ENCODE assay signal across 28 cellular contexts in genomic region chr9:113482341-113482740, GRCh38.
"Had no signal": no experiment of that assay in that cellular context is flagged by ENCODE, and none has a peak within 500 bp of the region (broad histone marks: within the 10 kb centered on the region; RNA-seq: fewer than 3 reads in every experiment).

No MANE protein-coding gene starts in this region.

- H3K36me3 ChIP-seq: spleen, uterus, WERI-Rb-1 had no signal

- H3K4me1 Mint-ChIP-seq: nephron had no signal

- H3K9me3 Mint-ChIP-seq: activated CD4-positive, alpha-beta T cell treated with anti-CD3 and anti-CD28 coated beads, Interleukin-2, amount 10 ng/mL, durations not matched to agents 7 days and 5 days; activated CD8-positive, alpha-beta T cell treated with anti-CD3 and anti-CD28 coated beads for 36 hours; activated T-cell treated with anti-CD3 and anti-CD28 coated beads, Interleukin-2, amount 50 U/mL, for 4 hours; activated T-helper 2 cell treated with anti-CD3 and anti-CD28 coated beads, Interferon-gamma antibody, Interleukin-2, Interleukin-4, amounts not matched to agents 10 μg/mL and 5 μg/mL and 100 μg/mL, durations not matched to agents 14 hours and 24 hours and 36 hours; nephron; stimulated activated naive CD8-positive, alpha-beta T cell treated with anti-CD3 and anti-CD28 coated beads, Interleukin-15, Interleukin-2, amounts not matched to agents 100 ng/mL and 50 ng/mL, for 24 hours; T-cell; T-helper 2 cell treated with Interferon-gamma antibody and Interleukin-4, amounts not matched to agents 5 μg/mL and 100 μg/mL, for 36 hours had no signal

- H3K27ac Mint-ChIP-seq: activated CD4-positive, alpha-beta T cell treated with anti-CD3 and anti-CD28 coated beads, Interleukin-2, amount 10 ng/mL, durations not matched to agents 7 days and 5 days; activated CD8-positive, alpha-beta T cell treated with anti-CD3 and anti-CD28 coated beads for 36 hours; activated naive CD8-positive, alpha-beta T cell; activated T-helper 2 cell treated with anti-CD3 and anti-CD28 coated beads, Interferon-gamma antibody, Interleukin-2, Interleukin-4, amounts not matched to agents 10 μg/mL and 5 μg/mL and 100 μg/mL, durations not matched to agents 14 hours and 24 hours and 36 hours; immature natural killer cell; nephron; stimulated activated naive CD8-positive, alpha-beta T cell treated with anti-CD3 and anti-CD28 coated beads, Interleukin-15, Interleukin-2, amounts not matched to agents 100 ng/mL and 50 ng/mL, for 24 hours; T-cell; T-helper 2 cell treated with Interferon-gamma antibody and Interleukin-4, amounts not matched to agents 5 μg/mL and 100 μg/mL, for 36 hours had no signal

- H3K36me3 Mint-ChIP-seq: activated naive CD8-positive, alpha-beta T cell; immature natural killer cell; T-cell had no signal

- H3K27me3 Mint-ChIP-seq: activated CD8-positive, alpha-beta T cell treated with anti-CD3 and anti-CD28 coated beads for 36 hours; activated naive CD8-positive, alpha-beta T cell; T-cell had no signal

- H3K27me3 ChIP-seq: hepatocyte, spleen, uterus had no signal

- H3K27ac ChIP-seq: hepatocyte, spleen, WERI-Rb-1 had no signal

- H3K9me3 ChIP-seq: spleen, uterus had no signal

- DNase-seq: activated CD4-positive, alpha-beta T cell treated with anti-CD3 and anti-CD28 coated beads, Interleukin-2, amount 10 ng/mL, durations not matched to agents 7 days and 5 days; activated CD4-positive, CD25-positive, alpha-beta regulatory T cell treated with anti-CD3 and anti-CD28 coated beads, Interleukin-2, amount 50 U/mL, for 72 hours; activated CD8-positive, alpha-beta T cell treated with anti-CD3 and anti-CD28 coated beads for 36 hours; activated naive CD4-positive, alpha-beta T cell; activated T-cell treated with anti-CD3 and anti-CD28 coated beads, Interleukin-2, amount 50 U/mL, for 4 hours; cerebellar nuclear complex; foreskin melanocyte; glutamatergic neuron; immature natural killer cell; kidney glomerular epithelial cell; left ventricle myocardium superior; mammary epithelial cell; occipital lobe; posterior cingulate gyrus; retina; spleen; stimulated activated CD4-positive, alpha-beta T cell treated with anti-CD3 and anti-CD28 coated beads, Interleukin-4, amount 100 ng/mL, for 24 hours; T-cell; trophoblast cell; uterus; WERI-Rb-1 had no signal

- H3K4me3 ChIP-seq: coronary artery, hepatocyte, spleen, uterus had no signal

- ATAC-seq: activated CD8-positive, alpha-beta T cell treated with anti-CD3 and anti-CD28 coated beads for 36 hours; activated T-cell treated with anti-CD3 and anti-CD28 coated beads, Interleukin-2, amount 50 U/mL, for 4 hours; left ventricle myocardium superior; T-cell had no signal

- H3K4me3 Mint-ChIP-seq: activated CD4-positive, alpha-beta T cell treated with anti-CD3 and anti-CD28 coated beads, Interleukin-2, amount 10 ng/mL, durations not matched to agents 7 days and 5 days; activated CD8-positive, alpha-beta T cell treated with anti-CD3 and anti-CD28 coated beads for 36 hours; activated naive CD8-positive, alpha-beta T cell; activated T-cell treated with anti-CD3 and anti-CD28 coated beads, Interleukin-2, amount 50 U/mL, for 4 hours; immature natural killer cell; nephron; stimulated activated naive CD8-positive, alpha-beta T cell treated with anti-CD3 and anti-CD28 coated beads, Interleukin-15, Interleukin-2, amounts not matched to agents 100 ng/mL and 50 ng/mL, for 24 hours; T-cell; T-helper 2 cell treated with Interferon-gamma antibody and Interleukin-4, amounts not matched to agents 5 μg/mL and 100 μg/mL, for 36 hours had no signal
